In the genomic region with DNA sequence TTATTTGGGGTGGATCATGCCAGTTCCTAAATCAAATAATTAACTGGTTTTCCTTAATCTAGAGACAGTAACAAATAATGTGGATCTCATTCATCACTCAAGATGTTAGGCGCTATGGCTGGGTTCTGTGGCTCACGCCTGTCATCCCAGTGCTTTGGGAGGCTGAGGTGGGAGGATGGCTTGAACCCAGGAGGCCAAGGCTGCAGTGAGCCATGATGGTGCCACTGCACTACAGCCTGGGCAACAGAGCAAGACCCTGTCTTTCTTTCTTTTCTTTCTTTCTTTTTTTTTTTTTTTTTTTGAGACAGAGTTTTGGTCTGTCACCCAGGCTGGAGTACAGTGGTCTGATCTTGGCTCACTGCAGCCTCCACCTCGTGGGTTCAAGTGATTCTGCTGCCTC, we compare ENCODE assay signal across 2 cellular contexts. TPM values are rescaled to one million over a fixed set of nuclear protein-coding genes. Genes with fewer than 3 reads are reported as not detected.
"Had no signal": no experiment of that assay in that cellular context is flagged by ENCODE, and none has a peak within 500 bp of the region (broad histone marks: within the 10 kb centered on the region; RNA-seq: fewer than 3 reads in every experiment).

No MANE protein-coding gene starts in this region.

RNA-seq across cellular contexts. Expression of a gene that starts 23.3 kb away (rescaled TPM):
- total RNA-seq: psoas muscle, sigmoid colon had no signal
